19 cellular contexts compared by ENCODE assay signal in the genomic region with DNA sequence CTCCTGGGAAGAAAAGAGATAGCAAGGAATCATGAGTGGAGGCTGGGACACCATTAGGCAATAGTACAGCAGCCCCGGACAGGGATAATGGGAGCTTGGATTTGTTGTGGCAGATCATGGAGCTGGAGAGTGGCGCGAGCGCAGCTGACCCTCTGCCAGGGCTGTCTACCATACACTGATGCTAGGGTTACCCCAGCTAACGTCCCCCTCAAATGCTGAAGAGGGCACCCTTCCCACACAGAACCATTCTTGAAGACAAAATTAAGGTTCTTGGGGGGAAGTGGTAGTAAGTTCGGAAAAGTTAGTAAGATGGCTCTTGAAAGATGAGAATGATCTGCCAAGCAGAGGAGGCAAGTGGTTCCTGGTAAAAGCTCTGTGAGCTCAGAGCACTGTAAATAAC.
DNase-seq lines count a peak whose midpoint lies in the region; ATAC-seq, FAIRE-seq and TF ChIP-seq lines count a peak whose summit lies in the region.
"Had no signal": no experiment of that assay in that cellular context is flagged by ENCODE, and none has a peak within 500 bp of the region (broad histone marks: within the 10 kb centered on the region; RNA-seq: fewer than 3 reads in every experiment).

No MANE protein-coding gene starts in this region.

- H2BK120ac ChIP-seq in mesenchymal stem cell (ENCODE audit: low read depth, low read length) = no peak overlapping the region

- H3K9ac ChIP-seq in HCT116 (ENCODE audit: low read length) = no peak overlapping the region
- no peak overlapping the region for H3K9ac ChIP-seq in astrocyte (ENCODE audit: low read length)
- peak overlapping the region; percentile 49 for H3K9ac ChIP-seq in mesenchymal stem cell (ENCODE audit: low read length)
- no peak overlapping the region for H3K9ac ChIP-seq in neural progenitor cell
- H3K9ac ChIP-seq in kidney (ENCODE audit: low read length in 2 of 2) = no peak overlapping the region

- H3K79me2 ChIP-seq in HCT116 (ENCODE audit: insufficient read depth, low read length) (peaks cover 91% of the 10 kb centered on the region), astrocyte (ENCODE audit: insufficient read depth, low read length) (peaks cover 82% of the 10 kb centered on the region), neural progenitor cell (ENCODE audit: low read depth) (no peaks in the 10 kb centered on the region)
- H3K79me2 ChIP-seq: hepatocyte had no signal

- no peak overlapping the region for H3K23ac ChIP-seq in mesenchymal stem cell (ENCODE audit: low read length in 2 of 2)

- no peak overlapping the region for H4K8ac ChIP-seq in mesenchymal stem cell (ENCODE audit: low read length)

- H3K4ac ChIP-seq in mesenchymal stem cell (ENCODE audit: low read depth in 1 of 2, low read length in 2 of 2) = no peak overlapping the region

- peaks cover 29 to 65% of the 10 kb centered on the region in 2 experiments for H3K36me3 ChIP-seq in HCT116 (ENCODE audit: control insufficient read depth in 1 of 2, insufficient read depth in 2 of 2, low read length in 2 of 2)
- peaks cover 44% of the 10 kb centered on the region for H3K36me3 ChIP-seq in astrocyte (ENCODE audit: insufficient read depth, low read length)
- peaks cover 8 to 69% of the 10 kb centered on the region in 2 experiments for H3K36me3 ChIP-seq in mesenchymal stem cell (ENCODE audit: control insufficient read depth in 1 of 2, insufficient read depth in 2 of 2, low read depth in 1 of 2, low read length in 2 of 2)
- H3K36me3 ChIP-seq in neural progenitor cell = no peaks in the 10 kb centered on the region
- no peaks in the 10 kb centered on the region for H3K36me3 ChIP-seq in kidney (ENCODE audit: control insufficient read depth in 1 of 2, insufficient read depth in 2 of 2, low read length in 2 of 2)
- H3K36me3 ChIP-seq: colonic mucosa had no signal

- peak; percentile 56 for ATAC-seq in HCT116
- ATAC-seq: activated CD8-positive, alpha-beta T cell treated with anti-CD3 and anti-CD28 coated beads, Interleukin-2, amount 10 ng/mL, durations not matched to agents 7 days and 5 days; left lobe of liver had no signal

- intact Hi-C loops in HCT116 (cut with micrococcal nuclease) (loop anchor here (1.0 to 10.0 kb wide), 2 partner anchors 251 to 281 kb away; no protein-coding TSS in a partner anchor), kidney (cut with DNase I) (no loop called here)

- H2AFZ ChIP-seq in HCT116 (ENCODE audit: low read depth, low read length, poor library complexity, severe bottlenecking) = no peak overlapping the region
- H2AFZ ChIP-seq in astrocyte (ENCODE audit: low read depth, low read length) = no peak overlapping the region
- H2AFZ ChIP-seq in mesenchymal stem cell (ENCODE audit: low read depth, low read length) = no peak overlapping the region
- no peak overlapping the region for H2AFZ ChIP-seq in neural progenitor cell (replicated peaks)
- H2AFZ ChIP-seq: hepatocyte had no signal

- H3K36me3 Mint-ChIP-seq in astrocyte (ENCODE audit: low read depth, unreplicated experiment) (no peaks in the 10 kb centered on the region), neural progenitor cell (peaks cover 9% of the 10 kb centered on the region)

- TF ChIP-seq RAD21 in HCT116 (IDR thresholded peaks at IDR 0.05; ENCODE audit: low read depth) = peak; percentile 79

- BruUV-seq in HCT116 (replicated peaks; lab: Mats Ljungman, UMichigan) = no TSS peak

- no peak overlapping the region for H2AK5ac ChIP-seq in mesenchymal stem cell (ENCODE audit: low read length, severe bottlenecking)

- no peak overlapping the region for H3K4me3 Mint-ChIP-seq in astrocyte (ENCODE audit: unreplicated experiment)
- H3K4me3 Mint-ChIP-seq in neural progenitor cell = no peak overlapping the region
- H3K4me3 Mint-ChIP-seq: activated CD8-positive, alpha-beta T cell treated with anti-CD3 and anti-CD28 coated beads, Interleukin-2, amount 10 ng/mL, durations not matched to agents 7 days and 5 days; activated T-helper 1 cell treated with anti-CD3 and anti-CD28 coated beads, Interleukin-12 subunit alpha, Interleukin-12 subunit beta, Interleukin-2, Interleukin-4 antibody, amounts not matched to agents 30 ng/mL and 10 ng/mL and 1 ng/mL, durations not matched to agents 14 hours and 24 hours and 36 hours had no signal

- H3K27ac ChIP-seq in HCT116 (ENCODE audit: low read depth, low read length) = peak overlapping the region; percentile 35; the same call in 1 of the 2 replicates
- H3K27ac ChIP-seq in astrocyte (ENCODE audit: low read depth, low read length) = peak overlapping the region; percentile 30
- H3K27ac ChIP-seq in mesenchymal stem cell (ENCODE audit: low read length, poor library complexity, severe bottlenecking) = peak overlapping the region; percentile 31
- H3K27ac ChIP-seq in neural progenitor cell = no peak overlapping the region
- no peak overlapping the region for H3K27ac ChIP-seq in kidney (ENCODE audit: low read depth in 2 of 2, low read length in 2 of 2)
- H3K27ac ChIP-seq: C4-2B, colonic mucosa, hepatocyte had no signal

- no peaks in the 10 kb centered on the region for H3K79me1 ChIP-seq in mesenchymal stem cell (replicated peaks; ENCODE audit: low read length, poor library complexity, severe bottlenecking)

- no peak overlapping the region for H3K14ac ChIP-seq in mesenchymal stem cell (ENCODE audit: low read length in 2 of 2)

- H3K27me3 Mint-ChIP-seq in astrocyte (ENCODE audit: low read depth, unreplicated experiment) = no peaks in the 10 kb centered on the region
- H3K27me3 Mint-ChIP-seq in neural progenitor cell (ENCODE audit: insufficient read depth, low read depth) = no peaks in the 10 kb centered on the region

- no peak overlapping the region for H2BK12ac ChIP-seq in mesenchymal stem cell (ENCODE audit: low read length in 2 of 2)

- CTCF ChIA-PET in HCT116 (lab: Charles Lee) = interaction anchor here (0.6 to 2.3 kb wide), 10 partner anchors 170 to 258 kb away, joined by 3 to 10 read pairs (median 4); a partner anchor contains a TSS

- WGBS in mesenchymal stem cell = 89% methylated on average over 2 of the region's 6 CpGs

- H3K9me3 ChIP-seq in HCT116 (ENCODE audit: control insufficient read depth in 1 of 2, insufficient read depth in 1 of 2, low read depth in 1 of 2, low read length in 2 of 2) = no peaks in the 10 kb centered on the region
- H3K9me3 ChIP-seq in astrocyte (ENCODE audit: insufficient read depth, low read depth, low read length) = no peaks in the 10 kb centered on the region
- no peaks in the 10 kb centered on the region for H3K9me3 ChIP-seq in mesenchymal stem cell (ENCODE audit: control insufficient read depth, low read length)
- H3K9me3 ChIP-seq in neural progenitor cell (ENCODE audit: low read depth) = no peaks in the 10 kb centered on the region
- no peaks in the 10 kb centered on the region for H3K9me3 ChIP-seq in kidney (ENCODE audit: control insufficient read depth in 1 of 2, low read length in 2 of 2)
- H3K9me3 ChIP-seq: colonic mucosa had no signal

- H3K9me3 Mint-ChIP-seq in astrocyte (ENCODE audit: unreplicated experiment) (no peaks in the 10 kb centered on the region), neural progenitor cell (no peaks in the 10 kb centered on the region)
- H3K9me3 Mint-ChIP-seq: activated T-helper 1 cell treated with anti-CD3 and anti-CD28 coated beads, Interleukin-12 subunit alpha, Interleukin-12 subunit beta, Interleukin-2, Interleukin-4 antibody, amounts not matched to agents 30 ng/mL and 10 ng/mL and 1 ng/mL, durations not matched to agents 14 hours and 24 hours and 36 hours had no signal

- H3F3A ChIP-seq in neural progenitor cell (ENCODE audit: low read depth) = peaks cover 2% of the 10 kb centered on the region

- H3K4me1 ChIP-seq in HCT116 (ENCODE audit: control insufficient read depth in 1 of 2, insufficient read depth in 2 of 2, low read length in 2 of 2) = peaks cover 4 to 28% of the 10 kb centered on the region in 2 experiments; a peak in 2 of 4 replicates
- peaks cover 8% of the 10 kb centered on the region for H3K4me1 ChIP-seq in astrocyte (ENCODE audit: insufficient read depth, low read length)
- peaks cover 7% of the 10 kb centered on the region for H3K4me1 ChIP-seq in mesenchymal stem cell (ENCODE audit: control insufficient read depth, insufficient read depth, low read depth, low read length)
- no peaks in the 10 kb centered on the region for H3K4me1 ChIP-seq in neural progenitor cell
- no peaks in the 10 kb centered on the region for H3K4me1 ChIP-seq in kidney (ENCODE audit: control insufficient read depth in 1 of 2, insufficient read depth in 1 of 2, low read depth in 1 of 2, low read length in 2 of 2)
- H3K4me1 ChIP-seq: colonic mucosa had no signal

- H4K20me1 ChIP-seq in HCT116 (ENCODE audit: insufficient read depth) (peaks cover 17% of the 10 kb centered on the region), astrocyte (ENCODE audit: insufficient read depth, low read length) (peaks cover 68% of the 10 kb centered on the region), neural progenitor cell (ENCODE audit: low read depth) (no peaks in the 10 kb centered on the region)

- no peak overlapping the region for H3K18ac ChIP-seq in mesenchymal stem cell (ENCODE audit: low read depth in 1 of 2, low read length in 2 of 2)

- no peak overlapping the region for H3K4me3 ChIP-seq in HCT116 (replicated peaks in 1 of 2; ENCODE audit: low read depth in 1 of 2, low read length in 2 of 2)
- no peak overlapping the region for H3K4me3 ChIP-seq in astrocyte (ENCODE audit: insufficient read depth, low read depth, low read length)
- H3K4me3 ChIP-seq in mesenchymal stem cell (ENCODE audit: insufficient read depth in 1 of 2, low read depth in 1 of 2, low read length in 2 of 2) = no peak overlapping the region
- no peak overlapping the region for H3K4me3 ChIP-seq in neural progenitor cell
- H3K4me3 ChIP-seq in kidney (ENCODE audit: low read length in 2 of 2) = no peak overlapping the region
- H3K4me3 ChIP-seq: colonic mucosa, hepatocyte had no signal

- no peaks in the 10 kb centered on the region for H3K27me3 ChIP-seq in HCT116 (ENCODE audit: insufficient read depth, low read length)
- no peaks in the 10 kb centered on the region for H3K27me3 ChIP-seq in astrocyte (ENCODE audit: insufficient read depth, low read length)
- no peaks in the 10 kb centered on the region for H3K27me3 ChIP-seq in mesenchymal stem cell (ENCODE audit: control insufficient read depth in 1 of 2, insufficient read depth in 1 of 2, low read length in 2 of 2)
- no peaks in the 10 kb centered on the region for H3K27me3 ChIP-seq in neural progenitor cell
- H3K27me3 ChIP-seq: colonic mucosa, hepatocyte had no signal

- FAIRE-seq in astrocyte (lab: Jason Lieb, UNC) (no peak), kidney (lab: Jason Lieb, UNC) (no peak)
- FAIRE-seq: GM18507 had no signal

- TF ChIP-seq POLR2A in HCT116 (IDR thresholded peaks at IDR 0.05; ENCODE audit: borderline replicate concordance, extremely low read depth, insufficient read depth, insufficient read length) = no peak

- no peak overlapping the region for H2BK5ac ChIP-seq in mesenchymal stem cell (ENCODE audit: low read depth, low read length, poor library complexity, severe bottlenecking)

- H3K27ac Mint-ChIP-seq in astrocyte (ENCODE audit: unreplicated experiment) = no peak overlapping the region
- no peak overlapping the region for H3K27ac Mint-ChIP-seq in neural progenitor cell
- H3K27ac Mint-ChIP-seq: activated CD8-positive, alpha-beta T cell treated with anti-CD3 and anti-CD28 coated beads, Interleukin-2, amount 10 ng/mL, durations not matched to agents 7 days and 5 days; activated T-helper 1 cell treated with anti-CD3 and anti-CD28 coated beads, Interleukin-12 subunit alpha, Interleukin-12 subunit beta, Interleukin-2, Interleukin-4 antibody, amounts not matched to agents 30 ng/mL and 10 ng/mL and 1 ng/mL, durations not matched to agents 14 hours and 24 hours and 36 hours had no signal

- DNase-seq in ELR (ENCODE audit: low read depth) (peak; percentile 28), HCT116 (ENCODE audit: low read depth, low spot score) (no peak), astrocyte (ENCODE audit: low read depth) (no peak), mesenchymal stem cell (no peak), ecto neural progenitor cell (ENCODE audit: low spot score) (no peak), neural progenitor cell (ENCODE audit: low spot score) (no peak), cerebellar cortex (ENCODE audit: low spot score) (no peak), kidney (no peak)
- DNase-seq: activated CD8-positive, alpha-beta T cell treated with anti-CD3 and anti-CD28 coated beads, Interleukin-2, amount 10 ng/mL, durations not matched to agents 7 days and 5 days; amygdala; colonic mucosa; KBM-7; NCI-H1417 treated with DMSO at 0.1 percent for 48 hours; NCI-H446 had no signal

- H3K4me2 ChIP-seq in HCT116 (ENCODE audit: low read length) (no peak overlapping the region), astrocyte (ENCODE audit: low read length) (no peak overlapping the region), mesenchymal stem cell (ENCODE audit: low read length, poor library complexity, severe bottlenecking) (no peak overlapping the region), neural progenitor cell (no peak overlapping the region)
- H3K4me2 ChIP-seq: hepatocyte had no signal

- H3K9me2 ChIP-seq in HCT116 (ENCODE audit: insufficient read depth) = no peaks in the 10 kb centered on the region

- POLR2A ChIA-PET in HCT116 (lab: Charles Lee) = no interaction called here

- no peak overlapping the region for H2BK15ac ChIP-seq in mesenchymal stem cell (ENCODE audit: low read depth, poor library complexity, severe bottlenecking)

- no peak overlapping the region for H4K91ac ChIP-seq in mesenchymal stem cell (ENCODE audit: low read length)

- RAD21 ChIA-PET in HCT116 (lab: Charles Lee; ENCODE audit: low non-redundant PET in 1 of 2, low total read pairs in 2 of 2, uncharacterized antibody in 2 of 2, unreplicated experiment in 2 of 2) = no interaction called here

- H3K4me1 Mint-ChIP-seq in astrocyte (ENCODE audit: low read depth, unreplicated experiment) (peaks cover 12% of the 10 kb centered on the region), neural progenitor cell (no peaks in the 10 kb centered on the region)

- TF ChIP-seq CTCF in HCT116 (IDR thresholded peaks at IDR 0.05 in 2 of 3, conservative IDR thresholded peaks at IDR 0.05 in 1 of 3; ENCODE audit: borderline replicate concordance in 1 of 3, insufficient read depth in 1 of 3, low read depth in 2 of 3, low read length in 2 of 3) = peak; percentile 38 to 54 (median 47); a peak in 5 of 6 replicates
- TF ChIP-seq CTCF in astrocyte (IDR thresholded peaks at IDR 0.05; ENCODE audit: insufficient read depth, low read depth, low read length) = no peak
- no peak for TF ChIP-seq CTCF in neural progenitor cell (IDR thresholded peaks at IDR 0.05)
- no peak for TF ChIP-seq CTCF in kidney (IDR thresholded peaks at IDR 0.05; ENCODE audit: borderline replicate concordance, extremely low read depth, insufficient read depth)

Comparison
In these comparisons a context has a peak if more than half of its experiments do, and no peak if none do; other contexts are left out.
1. H3K27ac ChIP-seq: peak in HCT116 (single experiment), astrocyte (single experiment) and mesenchymal stem cell (single experiment); none in neural progenitor cell (single experiment) and kidney (0 of 2).
2. CTCF ChIP-seq: peak in HCT116 (3 of 3); none in astrocyte (single experiment), neural progenitor cell (single experiment) and kidney (single experiment).